ENCODE assay signal across 2 cellular contexts in the genomic region with DNA sequence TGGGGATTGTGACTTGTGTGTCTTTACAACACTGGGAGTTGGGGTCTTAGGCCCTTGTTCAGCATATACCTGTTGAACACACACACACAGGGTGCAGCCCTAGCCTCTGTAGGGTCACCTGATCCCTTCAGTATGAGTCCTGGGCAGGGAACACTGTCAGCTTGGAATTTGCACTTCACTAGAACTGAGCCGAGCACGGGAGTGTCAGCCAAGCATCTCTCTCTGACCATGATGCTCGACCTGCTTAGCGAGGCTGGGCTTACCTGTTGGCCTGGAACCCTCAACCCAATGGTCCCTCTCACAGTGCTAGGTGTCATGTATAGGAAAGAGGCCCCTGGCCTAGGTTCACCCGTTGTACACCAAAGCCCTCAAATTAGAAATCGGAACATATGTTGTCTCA.
TF ChIP-seq lines count a peak whose summit lies in the region.

No MANE protein-coding gene starts in this region.

TF ChIP-seq in IMR-90, 13 proteins besides CTCF, POLR2A, EP300 and RAD21 (continued from another document):
- TF ChIP-seq, protein P1, sequence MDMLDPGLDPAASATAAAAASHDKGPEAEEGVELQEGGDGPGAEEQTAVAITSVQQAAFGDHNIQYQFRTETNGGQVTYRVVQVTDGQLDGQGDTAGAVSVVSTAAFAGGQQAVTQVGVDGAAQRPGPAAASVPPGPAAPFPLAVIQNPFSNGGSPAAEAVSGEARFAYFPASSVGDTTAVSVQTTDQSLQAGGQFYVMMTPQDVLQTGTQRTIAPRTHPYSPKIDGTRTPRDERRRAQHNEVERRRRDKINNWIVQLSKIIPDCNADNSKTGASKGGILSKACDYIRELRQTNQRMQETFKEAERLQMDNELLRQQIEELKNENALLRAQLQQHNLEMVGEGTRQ (IDR thresholded peaks at IDR 0.05; ENCODE audit: low read depth, low read length): no peak
- no peak for TF ChIP-seq FOS (IDR thresholded peaks at IDR 0.05; ENCODE audit: low read depth, low read length)
- TF ChIP-seq CEBPB (IDR thresholded peaks at IDR 0.05; ENCODE audit: low read depth, low read length): no peak
- no peak for TF ChIP-seq RFX5 (IDR thresholded peaks at IDR 0.05; ENCODE audit: low read depth, low read length)
- no peak for TF ChIP-seq BHLHE40 (IDR thresholded peaks at IDR 0.05; ENCODE audit: low read depth, low read length)
- no peak for TF ChIP-seq CHD1 (IDR thresholded peaks at IDR 0.05; ENCODE audit: low read depth, low read length)
- no peak for TF ChIP-seq SMC3 (IDR thresholded peaks at IDR 0.05; ENCODE audit: low read depth, low read length)
- no peak for TF ChIP-seq MAFK (IDR thresholded peaks at IDR 0.05; ENCODE audit: low read depth, low read length)

TF ChIP-seq in SK-N-SH treated with all-trans-retinoic acid at 6 μM for 48 hours, 23 proteins besides CTCF, POLR2A, EP300 and RAD21 (continued from another document):
- TF ChIP-seq, protein P2, sequence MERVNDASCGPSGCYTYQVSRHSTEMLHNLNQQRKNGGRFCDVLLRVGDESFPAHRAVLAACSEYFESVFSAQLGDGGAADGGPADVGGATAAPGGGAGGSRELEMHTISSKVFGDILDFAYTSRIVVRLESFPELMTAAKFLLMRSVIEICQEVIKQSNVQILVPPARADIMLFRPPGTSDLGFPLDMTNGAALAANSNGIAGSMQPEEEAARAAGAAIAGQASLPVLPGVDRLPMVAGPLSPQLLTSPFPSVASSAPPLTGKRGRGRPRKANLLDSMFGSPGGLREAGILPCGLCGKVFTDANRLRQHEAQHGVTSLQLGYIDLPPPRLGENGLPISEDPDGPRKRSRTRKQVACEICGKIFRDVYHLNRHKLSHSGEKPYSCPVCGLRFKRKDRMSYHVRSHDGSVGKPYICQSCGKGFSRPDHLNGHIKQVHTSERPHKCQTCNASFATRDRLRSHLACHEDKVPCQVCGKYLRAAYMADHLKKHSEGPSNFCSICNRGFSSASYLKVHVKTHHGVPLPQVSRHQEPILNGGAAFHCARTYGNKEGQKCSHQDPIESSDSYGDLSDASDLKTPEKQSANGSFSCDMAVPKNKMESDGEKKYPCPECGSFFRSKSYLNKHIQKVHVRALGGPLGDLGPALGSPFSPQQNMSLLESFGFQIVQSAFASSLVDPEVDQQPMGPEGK (CRISPR knock-in tag; IDR thresholded peaks at IDR 0.05; ENCODE audit: borderline replicate concordance): no peak
- no peak for TF ChIP-seq GLIS3 (CRISPR knock-in tag; IDR thresholded peaks at IDR 0.05)
- no peak for TF ChIP-seq BACH2 (CRISPR knock-in tag; IDR thresholded peaks at IDR 0.05; ENCODE audit: borderline replicate concordance)
- no peak for TF ChIP-seq ISL1 (CRISPR knock-in tag; IDR thresholded peaks at IDR 0.05)
- TF ChIP-seq TCF4 (CRISPR knock-in tag; IDR thresholded peaks at IDR 0.05; ENCODE audit: borderline replicate concordance): no peak
- TF ChIP-seq PPARA (CRISPR knock-in tag; IDR thresholded peaks at IDR 0.05; ENCODE audit: borderline replicate concordance): no peak
- TF ChIP-seq ZNF8 (CRISPR knock-in tag; IDR thresholded peaks at IDR 0.05): no peak
- TF ChIP-seq ZFP3 (CRISPR knock-in tag; IDR thresholded peaks at IDR 0.05): no peak
- TF ChIP-seq, protein P3, sequence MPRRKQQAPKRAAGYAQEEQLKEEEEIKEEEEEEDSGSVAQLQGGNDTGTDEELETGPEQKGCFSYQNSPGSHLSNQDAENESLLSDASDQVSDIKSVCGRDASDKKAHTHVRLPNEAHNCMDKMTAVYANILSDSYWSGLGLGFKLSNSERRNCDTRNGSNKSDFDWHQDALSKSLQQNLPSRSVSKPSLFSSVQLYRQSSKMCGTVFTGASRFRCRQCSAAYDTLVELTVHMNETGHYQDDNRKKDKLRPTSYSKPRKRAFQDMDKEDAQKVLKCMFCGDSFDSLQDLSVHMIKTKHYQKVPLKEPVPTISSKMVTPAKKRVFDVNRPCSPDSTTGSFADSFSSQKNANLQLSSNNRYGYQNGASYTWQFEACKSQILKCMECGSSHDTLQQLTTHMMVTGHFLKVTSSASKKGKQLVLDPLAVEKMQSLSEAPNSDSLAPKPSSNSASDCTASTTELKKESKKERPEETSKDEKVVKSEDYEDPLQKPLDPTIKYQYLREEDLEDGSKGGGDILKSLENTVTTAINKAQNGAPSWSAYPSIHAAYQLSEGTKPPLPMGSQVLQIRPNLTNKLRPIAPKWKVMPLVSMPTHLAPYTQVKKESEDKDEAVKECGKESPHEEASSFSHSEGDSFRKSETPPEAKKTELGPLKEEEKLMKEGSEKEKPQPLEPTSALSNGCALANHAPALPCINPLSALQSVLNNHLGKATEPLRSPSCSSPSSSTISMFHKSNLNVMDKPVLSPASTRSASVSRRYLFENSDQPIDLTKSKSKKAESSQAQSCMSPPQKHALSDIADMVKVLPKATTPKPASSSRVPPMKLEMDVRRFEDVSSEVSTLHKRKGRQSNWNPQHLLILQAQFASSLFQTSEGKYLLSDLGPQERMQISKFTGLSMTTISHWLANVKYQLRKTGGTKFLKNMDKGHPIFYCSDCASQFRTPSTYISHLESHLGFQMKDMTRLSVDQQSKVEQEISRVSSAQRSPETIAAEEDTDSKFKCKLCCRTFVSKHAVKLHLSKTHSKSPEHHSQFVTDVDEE (CRISPR knock-in tag; IDR thresholded peaks at IDR 0.05): no peak
- no peak for TF ChIP-seq ESRRG (CRISPR knock-in tag; IDR thresholded peaks at IDR 0.05)
- TF ChIP-seq, protein P4, sequence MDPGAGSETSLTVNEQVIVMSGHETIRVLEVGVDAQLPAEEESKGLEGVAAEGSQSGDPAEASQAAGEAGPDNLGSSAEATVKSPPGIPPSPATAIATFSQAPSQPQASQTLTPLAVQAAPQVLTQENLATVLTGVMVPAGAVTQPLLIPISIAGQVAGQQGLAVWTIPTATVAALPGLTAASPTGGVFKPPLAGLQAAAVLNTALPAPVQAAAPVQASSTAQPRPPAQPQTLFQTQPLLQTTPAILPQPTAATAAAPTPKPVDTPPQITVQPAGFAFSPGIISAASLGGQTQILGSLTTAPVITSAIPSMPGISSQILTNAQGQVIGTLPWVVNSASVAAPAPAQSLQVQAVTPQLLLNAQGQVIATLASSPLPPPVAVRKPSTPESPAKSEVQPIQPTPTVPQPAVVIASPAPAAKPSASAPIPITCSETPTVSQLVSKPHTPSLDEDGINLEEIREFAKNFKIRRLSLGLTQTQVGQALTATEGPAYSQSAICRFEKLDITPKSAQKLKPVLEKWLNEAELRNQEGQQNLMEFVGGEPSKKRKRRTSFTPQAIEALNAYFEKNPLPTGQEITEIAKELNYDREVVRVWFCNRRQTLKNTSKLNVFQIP (CRISPR knock-in tag; IDR thresholded peaks at IDR 0.05; ENCODE audit: borderline replicate concordance, low read depth): no peak
- TF ChIP-seq RARB (CRISPR knock-in tag; IDR thresholded peaks at IDR 0.05): no peak
- no peak for TF ChIP-seq ARNTL (CRISPR knock-in tag; IDR thresholded peaks at IDR 0.05; ENCODE audit: borderline replicate concordance, low read depth)
- TF ChIP-seq ZC3H10 (CRISPR knock-in tag; IDR thresholded peaks at IDR 0.05): no peak
- TF ChIP-seq ZNF70 (CRISPR knock-in tag; IDR thresholded peaks at IDR 0.05): no peak
- TF ChIP-seq CSDC2 (CRISPR knock-in tag; IDR thresholded peaks at IDR 0.05): no peak
